ENCODE assay signal across 38 cellular contexts in the genomic region with DNA sequence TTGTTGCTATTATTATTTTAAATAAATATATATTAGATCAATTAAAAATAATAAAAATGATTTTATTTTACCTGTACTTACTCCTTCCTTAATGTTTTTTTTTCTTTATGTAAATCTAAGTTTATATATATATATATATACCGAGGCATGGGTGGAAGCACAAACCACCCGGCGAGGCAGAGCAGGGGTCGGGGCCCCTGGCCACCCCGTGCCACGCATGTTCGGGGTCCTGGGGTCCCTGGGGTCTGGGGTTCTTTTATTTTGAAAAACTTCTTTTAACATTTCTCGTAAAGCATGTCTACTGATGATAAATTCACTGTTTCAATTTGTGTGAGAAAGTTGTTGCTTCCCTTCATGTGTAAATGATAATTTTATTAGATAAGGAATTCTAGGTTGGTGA.
"Had no signal": no experiment of that assay in that cellular context is flagged by ENCODE, and none has a peak within 500 bp of the region (broad histone marks: within the 10 kb centered on the region; RNA-seq: fewer than 3 reads in every experiment).

No MANE protein-coding gene starts in this region.

- H3K9me3 Mint-ChIP-seq: activated naive CD8-positive, alpha-beta T cell treated with anti-CD3 and anti-CD28 coated beads for 36 hours; activated T-helper 1 cell treated with anti-CD3 and anti-CD28 coated beads, Interleukin-12 subunit alpha, Interleukin-12 subunit beta, Interleukin-2, Interleukin-4 antibody, amounts not matched to agents 30 ng/mL and 10 ng/mL and 1 ng/mL, durations not matched to agents 14 hours and 24 hours and 36 hours had no signal

- H3K4me1 Mint-ChIP-seq: activated naive CD4-positive, alpha-beta T cell treated with anti-CD3 and anti-CD28 coated beads, Interleukin-2, amount 10 ng/mL, durations not matched to agents 7 days and 5 days; activated naive CD4-positive, alpha-beta T cell treated with anti-CD3 and anti-CD28 coated beads, Interleukin-2, amount 50 U/mL, for 24 hours; activated naive CD8-positive, alpha-beta T cell treated with anti-CD3 and anti-CD28 coated beads for 36 hours; activated naive CD8-positive, alpha-beta T cell treated with anti-CD3 and anti-CD28 coated beads, Interleukin-2, amount 10 ng/mL, durations not matched to agents 7 days and 5 days; activated naive CD8-positive, alpha-beta T cell treated with anti-CD3 and anti-CD28 coated beads, Interleukin-2, amount 50 U/mL, for 24 hours; activated T-helper 17 cell treated with anti-CD3 and anti-CD28 coated beads, Interleukin-2, amount 50 U/mL, for 72 hours; central memory CD8-positive, alpha-beta T cell had no signal

- H3K27me3 ChIP-seq: adrenal gland, ascending aorta, body of pancreas, brain microvascular endothelial cell, breast epithelium, cardiac muscle cell had no signal

- H3K36me3 Mint-ChIP-seq: activated naive CD4-positive, alpha-beta T cell treated with anti-CD3 and anti-CD28 coated beads, Interleukin-2, amount 10 ng/mL, durations not matched to agents 7 days and 5 days; activated naive CD4-positive, alpha-beta T cell treated with anti-CD3 and anti-CD28 coated beads, Interleukin-2, amount 50 U/mL, for 24 hours; activated naive CD4-positive, alpha-beta T cell treated with anti-CD3 and anti-CD28 coated beads, Interleukin-2, amount 50 U/mL, for 72 hours; activated naive CD8-positive, alpha-beta T cell; activated naive CD8-positive, alpha-beta T cell treated with anti-CD3 and anti-CD28 coated beads for 36 hours; activated naive CD8-positive, alpha-beta T cell treated with anti-CD3 and anti-CD28 coated beads, Interleukin-2, amount 10 ng/mL, durations not matched to agents 7 days and 5 days; brain had no signal

- ATAC-seq: activated naive CD4-positive, alpha-beta T cell treated with anti-CD3 and anti-CD28 coated beads, Interleukin-2, amount 50 U/mL, for 72 hours; activated naive CD8-positive, alpha-beta T cell treated with anti-CD3 and anti-CD28 coated beads, Interleukin-2, amount 50 U/mL, for 24 hours; activated T-cell treated with anti-CD3 and anti-CD28 coated beads, Interleukin-2, amount 50 U/mL, for 4 hours; activated T-cell treated with anti-CD3 and anti-CD28 coated beads, Interleukin-2, amount 50 U/mL, for 72 hours; activated T-helper 17 cell treated with anti-CD3 and anti-CD28 coated beads, Interleukin-2, amount 50 U/mL, for 72 hours; body of pancreas had no signal

- H3K36me3 ChIP-seq: adrenal gland, ascending aorta, brain microvascular endothelial cell, breast epithelium, cardiac muscle cell had no signal

- H3K4me1 ChIP-seq: adrenal gland, ascending aorta, body of pancreas, breast epithelium had no signal

- H3K27ac ChIP-seq: adrenal gland, ascending aorta, body of pancreas, brain microvascular endothelial cell, breast epithelium, cardiac muscle cell had no signal

- H3K4me3 Mint-ChIP-seq: activated naive CD4-positive, alpha-beta T cell treated with anti-CD3 and anti-CD28 coated beads for 36 hours; activated naive CD4-positive, alpha-beta T cell treated with anti-CD3 and anti-CD28 coated beads, Interleukin-2, amount 10 ng/mL, durations not matched to agents 7 days and 5 days; activated naive CD4-positive, alpha-beta T cell treated with anti-CD3 and anti-CD28 coated beads, Interleukin-2, amount 50 U/mL, for 24 hours; activated naive CD8-positive, alpha-beta T cell; activated naive CD8-positive, alpha-beta T cell treated with anti-CD3 and anti-CD28 coated beads for 36 hours; activated naive CD8-positive, alpha-beta T cell treated with anti-CD3 and anti-CD28 coated beads, Interleukin-2, amount 10 ng/mL, durations not matched to agents 7 days and 5 days; activated naive CD8-positive, alpha-beta T cell treated with anti-CD3 and anti-CD28 coated beads, Interleukin-2, amount 50 U/mL, for 24 hours; activated T-cell treated with anti-CD3 and anti-CD28 coated beads, Interleukin-2, amount 50 U/mL, for 24 hours; activated T-cell treated with anti-CD3 and anti-CD28 coated beads, Interleukin-2, amount 50 U/mL, for 4 hours; activated T-cell treated with anti-CD3 and anti-CD28 coated beads, Interleukin-2, amount 50 U/mL, for 72 hours; activated T-helper 1 cell treated with anti-CD3 and anti-CD28 coated beads, Interleukin-12 subunit alpha, Interleukin-12 subunit beta, Interleukin-2, Interleukin-4 antibody, amounts not matched to agents 30 ng/mL and 10 ng/mL and 1 ng/mL, durations not matched to agents 14 hours and 24 hours and 36 hours; activated T-helper 17 cell treated with anti-CD3 and anti-CD28 coated beads, Interleukin-2, amount 50 U/mL, for 72 hours; brain; central memory CD8-positive, alpha-beta T cell had no signal

- H3K4me3 ChIP-seq: adrenal gland, ascending aorta, body of pancreas, breast epithelium, cardiac muscle cell had no signal

- DNase-seq: activated effector memory CD4-positive, alpha-beta T cell treated with anti-CD3 and anti-CD28 coated beads, Interleukin-2, amount 50 U/mL, for 16 hours; activated effector memory CD4-positive, alpha-beta T cell treated with Interleukin-2 at 50 U/mL for 16 hours; activated gamma-delta T cell; activated gamma-delta T cell treated with Interleukin-2 at 50 U/mL for 16 hours; activated naive CD4-positive, alpha-beta T cell; activated naive CD4-positive, alpha-beta T cell treated with anti-CD3 and anti-CD28 coated beads for 36 hours; activated naive CD4-positive, alpha-beta T cell treated with anti-CD3 and anti-CD28 coated beads, Interleukin-2, amount 10 ng/mL, durations not matched to agents 7 days and 5 days; activated naive CD4-positive, alpha-beta T cell treated with anti-CD3 and anti-CD28 coated beads, Interleukin-2, amount 50 U/mL, for 16 hours; activated naive CD4-positive, alpha-beta T cell treated with Interleukin-2 at 50 U/mL for 16 hours; activated naive CD8-positive, alpha-beta T cell treated with anti-CD3 and anti-CD28 coated beads for 36 hours; activated naive CD8-positive, alpha-beta T cell treated with anti-CD3 and anti-CD28 coated beads, Interleukin-2, amount 10 ng/mL, durations not matched to agents 7 days and 5 days; activated naive CD8-positive, alpha-beta T cell treated with anti-CD3 and anti-CD28 coated beads, Interleukin-2, amount 50 U/mL, for 24 hours; activated T-cell treated with anti-CD3 and anti-CD28 coated beads, Interleukin-2, amount 50 U/mL, for 1 hour; activated T-cell treated with anti-CD3 and anti-CD28 coated beads, Interleukin-2, amount 50 U/mL, for 24 hours; activated T-cell treated with anti-CD3 and anti-CD28 coated beads, Interleukin-2, amount 50 U/mL, for 4 hours; activated T-cell treated with anti-CD3 and anti-CD28 coated beads, Interleukin-2, amount 50 U/mL, for 48 hours; activated T-cell treated with anti-CD3 and anti-CD28 coated beads, Interleukin-2, amount 50 U/mL, for 72 hours; adrenal gland; amniotic stem cell; amygdala; anterior cingulate cortex; aorta; body of pancreas; brain microvascular endothelial cell; caudate nucleus; central memory CD4-positive, alpha-beta T cell; cerebellar nuclear complex had no signal

- H3K27ac Mint-ChIP-seq: activated naive CD4-positive, alpha-beta T cell treated with anti-CD3 and anti-CD28 coated beads for 36 hours; activated naive CD4-positive, alpha-beta T cell treated with anti-CD3 and anti-CD28 coated beads, Interleukin-2, amount 10 ng/mL, durations not matched to agents 7 days and 5 days; activated naive CD4-positive, alpha-beta T cell treated with anti-CD3 and anti-CD28 coated beads, Interleukin-2, amount 50 U/mL, for 24 hours; activated naive CD4-positive, alpha-beta T cell treated with anti-CD3 and anti-CD28 coated beads, Interleukin-2, amount 50 U/mL, for 72 hours; activated naive CD8-positive, alpha-beta T cell; activated naive CD8-positive, alpha-beta T cell treated with anti-CD3 and anti-CD28 coated beads for 36 hours; activated naive CD8-positive, alpha-beta T cell treated with anti-CD3 and anti-CD28 coated beads, Interleukin-2, amount 10 ng/mL, durations not matched to agents 7 days and 5 days; activated naive CD8-positive, alpha-beta T cell treated with anti-CD3 and anti-CD28 coated beads, Interleukin-2, amount 50 U/mL, for 24 hours; activated T-cell treated with anti-CD3 and anti-CD28 coated beads, Interleukin-2, amount 50 U/mL, for 24 hours; activated T-cell treated with anti-CD3 and anti-CD28 coated beads, Interleukin-2, amount 50 U/mL, for 72 hours; activated T-helper 1 cell treated with anti-CD3 and anti-CD28 coated beads, Interleukin-12 subunit alpha, Interleukin-12 subunit beta, Interleukin-2, Interleukin-4 antibody, amounts not matched to agents 30 ng/mL and 10 ng/mL and 1 ng/mL, durations not matched to agents 14 hours and 24 hours and 36 hours; activated T-helper 17 cell treated with anti-CD3 and anti-CD28 coated beads, Interleukin-2, amount 50 U/mL, for 72 hours; activated T-helper 2 cell treated with anti-CD3 and anti-CD28 coated beads, Interferon-gamma antibody, Interleukin-2, Interleukin-4, amounts not matched to agents 10 μg/mL and 5 μg/mL and 100 μg/mL, durations not matched to agents 14 hours and 24 hours and 36 hours; brain had no signal

- H3K27me3 Mint-ChIP-seq: activated naive CD4-positive, alpha-beta T cell treated with anti-CD3 and anti-CD28 coated beads, Interleukin-2, amount 10 ng/mL, durations not matched to agents 7 days and 5 days; activated naive CD4-positive, alpha-beta T cell treated with anti-CD3 and anti-CD28 coated beads, Interleukin-2, amount 50 U/mL, for 24 hours; activated naive CD8-positive, alpha-beta T cell; activated naive CD8-positive, alpha-beta T cell treated with anti-CD3 and anti-CD28 coated beads for 36 hours; activated naive CD8-positive, alpha-beta T cell treated with anti-CD3 and anti-CD28 coated beads, Interleukin-2, amount 10 ng/mL, durations not matched to agents 7 days and 5 days; activated naive CD8-positive, alpha-beta T cell treated with anti-CD3 and anti-CD28 coated beads, Interleukin-2, amount 50 U/mL, for 24 hours; activated T-cell treated with anti-CD3 and anti-CD28 coated beads, Interleukin-2, amount 50 U/mL, for 24 hours; activated T-helper 17 cell treated with anti-CD3 and anti-CD28 coated beads, Interleukin-2, amount 50 U/mL, for 72 hours; central memory CD8-positive, alpha-beta T cell had no signal
